33 cellular contexts compared by ENCODE assay signal in genomic region chr13:41099986-41100385, GRCh38.
"Had no signal": no experiment of that assay in that cellular context is flagged by ENCODE, and none has a peak within 500 bp of the region (broad histone marks: within the 10 kb centered on the region; RNA-seq: fewer than 3 reads in every experiment).

No MANE protein-coding gene starts in this region.

- H3K9me3 Mint-ChIP-seq: activated B cell treated with CpG ODN at 0.5 μM for 24 hours; activated CD8-positive, alpha-beta T cell treated with anti-CD3 and anti-CD28 coated beads for 36 hours; activated T-cell treated with anti-CD3 and anti-CD28 coated beads, Interleukin-2, amount 50 U/mL, for 4 hours; activated T-helper 17 cell treated with anti-CD3 and anti-CD28 coated beads, Interleukin-2, amount 50 U/mL, for 72 hours; central memory CD8-positive, alpha-beta T cell; dendritic cell treated with granulocyte-macrophage colony-stimulating factor and Interleukin-4, amounts not matched to agents 40 ng/mL and 50 ng/mL, for 4 days; T-helper 2 cell treated with Interferon-gamma antibody and Interleukin-4, amounts not matched to agents 5 μg/mL and 100 μg/mL, for 36 hours had no signal

- H3K36me3 Mint-ChIP-seq: activated naive CD8-positive, alpha-beta T cell had no signal

- H3K4me1 ChIP-seq: ascending aorta, esophagus squamous epithelium had no signal

- H3K27ac Mint-ChIP-seq: activated B cell treated with CpG ODN at 0.5 μM for 24 hours; activated CD8-positive, alpha-beta T cell treated with anti-CD3 and anti-CD28 coated beads for 36 hours; activated naive CD8-positive, alpha-beta T cell; activated T-helper 17 cell treated with anti-CD3 and anti-CD28 coated beads, Interleukin-2, amount 50 U/mL, for 72 hours; dendritic cell treated with granulocyte-macrophage colony-stimulating factor and Interleukin-4, amounts not matched to agents 40 ng/mL and 50 ng/mL, for 4 days; endodermal cell; T-helper 17 cell; T-helper 2 cell treated with Interferon-gamma antibody and Interleukin-4, amounts not matched to agents 5 μg/mL and 100 μg/mL, for 36 hours had no signal

- H3K27me3 ChIP-seq: ascending aorta, brain microvascular endothelial cell, dorsolateral prefrontal cortex, esophagus squamous epithelium had no signal

- H3K27me3 Mint-ChIP-seq: activated B cell treated with CpG ODN at 0.5 μM for 24 hours; activated CD8-positive, alpha-beta T cell treated with anti-CD3 and anti-CD28 coated beads for 36 hours; activated naive CD8-positive, alpha-beta T cell; activated T-helper 17 cell treated with anti-CD3 and anti-CD28 coated beads, Interleukin-2, amount 50 U/mL, for 72 hours; central memory CD8-positive, alpha-beta T cell; dendritic cell treated with granulocyte-macrophage colony-stimulating factor and Interleukin-4, amounts not matched to agents 40 ng/mL and 50 ng/mL, for 4 days; T-helper 17 cell had no signal

- FAIRE-seq: bronchial epithelial cell, frontal cortex had no signal

- H3K4me3 Mint-ChIP-seq: activated B cell treated with CpG ODN at 0.5 μM for 24 hours; activated CD8-positive, alpha-beta T cell treated with anti-CD3 and anti-CD28 coated beads for 36 hours; activated naive CD8-positive, alpha-beta T cell; activated T-cell treated with anti-CD3 and anti-CD28 coated beads, Interleukin-2, amount 50 U/mL, for 4 hours; activated T-helper 17 cell treated with anti-CD3 and anti-CD28 coated beads, Interleukin-2, amount 50 U/mL, for 72 hours; central memory CD8-positive, alpha-beta T cell; dendritic cell treated with granulocyte-macrophage colony-stimulating factor and Interleukin-4, amounts not matched to agents 40 ng/mL and 50 ng/mL, for 4 days; endodermal cell; T-helper 17 cell; T-helper 2 cell treated with Interferon-gamma antibody and Interleukin-4, amounts not matched to agents 5 μg/mL and 100 μg/mL, for 36 hours had no signal

- H3K4me1 Mint-ChIP-seq: activated B cell treated with CpG ODN at 0.5 μM for 24 hours; activated T-helper 17 cell treated with anti-CD3 and anti-CD28 coated beads, Interleukin-2, amount 50 U/mL, for 72 hours; central memory CD8-positive, alpha-beta T cell; endodermal cell; T-helper 17 cell had no signal

- H3K4me3 ChIP-seq: ascending aorta, coronary artery, dorsolateral prefrontal cortex, esophagus squamous epithelium had no signal

- H3K36me3 ChIP-seq: ascending aorta, brain microvascular endothelial cell, esophagus squamous epithelium, WERI-Rb-1 had no signal

- H3K27ac ChIP-seq: ascending aorta, brain microvascular endothelial cell, coronary artery, dorsolateral prefrontal cortex, esophagus squamous epithelium, WERI-Rb-1 had no signal

- DNase-seq: activated B cell treated with CpG ODN at 0.5 μM for 24 hours; activated CD4-positive, alpha-beta T cell treated with anti-CD3 and anti-CD28 coated beads for 48 hours; activated CD4-positive, alpha-beta T cell treated with anti-CD3 and anti-CD28 coated beads, Interleukin-2, amount 50 U/mL, for 1 hour; activated CD4-positive, alpha-beta T cell treated with anti-CD3 and anti-CD28 coated beads, Interleukin-2, amount 50 U/mL, for 48 hours; activated CD8-positive, alpha-beta memory T cell treated with anti-CD3 and anti-CD28 coated beads for 24 hours; activated CD8-positive, alpha-beta T cell treated with anti-CD3 and anti-CD28 coated beads for 36 hours; activated effector memory CD4-positive, alpha-beta T cell treated with Interleukin-2 at 50 U/mL for 16 hours; activated gamma-delta T cell treated with Interleukin-2 at 50 U/mL for 16 hours; activated naive CD4-positive, alpha-beta T cell treated with anti-CD3 and anti-CD28 coated beads, Interleukin-2, amount 50 U/mL, for 16 hours; activated naive CD4-positive, alpha-beta T cell treated with Interleukin-2 at 50 U/mL for 16 hours; activated T-cell treated with anti-CD3 and anti-CD28 coated beads, Interleukin-2, amount 50 U/mL, for 4 hours; brain microvascular endothelial cell; dorsolateral prefrontal cortex; effector memory CD4-positive, alpha-beta T cell; endodermal cell; erythroblast; esophagus squamous epithelium; head of caudate nucleus; hippocampal formation; T-helper 1 cell; T-helper 17 cell; T1000; WERI-Rb-1 had no signal

- ATAC-seq: activated CD4-positive, CD25-positive, alpha-beta regulatory T cell treated with anti-CD3 and anti-CD28 coated beads, Interleukin-2, amount 50 U/mL, for 24 hours; activated CD8-positive, alpha-beta T cell treated with anti-CD3 and anti-CD28 coated beads for 36 hours; activated T-cell treated with anti-CD3 and anti-CD28 coated beads, Interleukin-2, amount 50 U/mL, for 4 hours; activated T-helper 17 cell treated with anti-CD3 and anti-CD28 coated beads, Interleukin-2, amount 50 U/mL, for 72 hours; T-helper 17 cell had no signal
